29 cellular contexts compared by ENCODE assay signal in the genomic region with DNA sequence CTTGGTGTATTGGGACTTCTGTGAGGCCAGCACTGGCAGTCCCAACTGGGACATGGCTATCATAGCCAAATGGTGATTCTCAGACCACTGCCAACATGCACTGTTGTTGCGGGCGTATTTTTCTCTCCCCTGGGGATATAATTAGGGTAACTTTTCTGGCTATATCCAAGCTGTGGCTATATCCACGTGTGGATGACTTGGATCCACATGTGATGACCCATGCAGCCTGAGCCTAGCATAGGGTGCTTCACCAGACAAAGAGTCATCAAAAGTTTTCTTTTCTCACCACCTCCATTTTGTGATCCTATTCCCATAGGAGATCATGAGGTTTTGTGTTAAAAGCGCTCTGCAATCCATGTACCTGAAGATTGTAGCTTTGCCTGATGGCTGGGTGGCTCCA. TPM values are rescaled to one million over a fixed set of nuclear protein-coding genes. Genes with fewer than 3 reads are reported as not detected.
"Had no signal": no experiment of that assay in that cellular context is flagged by ENCODE, and none has a peak within 500 bp of the region (broad histone marks: within the 10 kb centered on the region; RNA-seq: fewer than 3 reads in every experiment).

No MANE protein-coding gene starts in this region.

- H3K9me3 ChIP-seq: colonic mucosa, lower lobe of right lung, ovary, right lobe of liver, testis had no signal

- H3K27me3 ChIP-seq: colonic mucosa, ovary, right lobe of liver, testis had no signal

- DNase-seq: colonic mucosa; dermis blood vessel endothelial cell; effector memory CD4-positive, alpha-beta T cell; erythroblast; esophagus squamous epithelium; foreskin melanocyte; glutamatergic neuron; heart right ventricle; hippocampal formation; kidney glomerular epithelial cell; left ventricle myocardium superior; lower lobe of right lung; natural killer cell; occipital lobe; ovary; stimulated activated CD4-positive, alpha-beta T cell treated with anti-CD3 and anti-CD28 coated beads, Interleukin-12 subunit alpha, Interleukin-12 subunit beta, amount 100 ng/mL, for 4 hours; stimulated activated CD4-positive, alpha-beta T cell treated with anti-CD3 and anti-CD28 coated beads, Interleukin-1b, Interleukin-23, amount 100 ng/mL, for 48 hours; stimulated activated CD4-positive, alpha-beta T cell treated with anti-CD3 and anti-CD28 coated beads, Interleukin-4, amount 100 ng/mL, for 1 hour; stimulated activated CD8-positive, alpha-beta memory T cell treated with anti-CD3 and anti-CD28 coated beads, Interleukin-4, amount 100 ng/mL, for 48 hours; stimulated activated naive CD4-positive, alpha-beta T cell treated with Interleukin-2 at 50 U/mL for 16 hours; stomach; testis had no signal

- ATAC-seq: heart right ventricle, left ventricle myocardium superior, natural killer cell, right lobe of liver had no signal

- H3K27ac ChIP-seq: colonic mucosa, esophagus squamous epithelium, heart right ventricle, lower lobe of right lung, ovary, right lobe of liver, stomach, testis, tibial artery had no signal

- H3K4me3 ChIP-seq: colonic mucosa, esophagus squamous epithelium, heart right ventricle, lower lobe of right lung, ovary, right lobe of liver, smooth muscle cell, stomach, testis, tibial artery had no signal

- H3K4me1 ChIP-seq: colonic mucosa, esophagus squamous epithelium, heart right ventricle, lower lobe of right lung, right lobe of liver, stomach, testis, tibial artery had no signal

- H3K27ac Mint-ChIP-seq: natural killer cell, progenitor cell of endocrine pancreas, type B pancreatic cell had no signal

- H3K4me1 Mint-ChIP-seq: natural killer cell had no signal

- H3K36me3 Mint-ChIP-seq: natural killer cell, type B pancreatic cell had no signal

- H3K4me3 Mint-ChIP-seq: natural killer cell, type B pancreatic cell had no signal

- H3K9me3 Mint-ChIP-seq: natural killer cell, type B pancreatic cell had no signal

- H3K36me3 ChIP-seq: colonic mucosa, esophagus squamous epithelium, heart right ventricle, lower lobe of right lung, ovary, right lobe of liver, stomach, tibial artery had no signal

RNA-seq across cellular contexts. Expression of gene CSF3R, which starts 51.2 kb away (rescaled TPM):
- total RNA-seq: chondrocyte, dermis blood vessel endothelial cell had no signal
- polyA plus RNA-seq: neural cell had no signal
